11 cellular contexts compared by ENCODE assay signal in the genomic region with DNA sequence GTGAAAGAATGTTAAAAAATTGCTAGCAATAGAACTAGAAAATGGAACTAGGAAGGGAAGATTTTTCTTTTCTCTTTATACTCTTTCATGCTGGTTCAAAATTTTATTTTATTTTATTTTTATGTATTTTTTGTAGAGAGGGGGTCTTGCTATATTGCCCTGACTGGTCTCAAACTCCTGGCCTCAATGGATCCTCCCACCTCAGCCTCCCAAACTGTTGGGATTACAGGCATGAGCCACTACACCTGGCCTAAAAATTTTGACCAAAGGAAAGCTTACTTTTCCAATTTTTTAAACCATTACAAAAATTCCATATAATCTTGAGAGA. TPM values are rescaled to one million over a fixed set of nuclear protein-coding genes. Genes with fewer than 3 reads are reported as not detected.
DNase-seq lines count a peak whose midpoint lies in the region; ATAC-seq and TF ChIP-seq lines count a peak whose summit lies in the region.
"Had no signal": no experiment of that assay in that cellular context is flagged by ENCODE, and none has a peak within 500 bp of the region (broad histone marks: within the 10 kb centered on the region; RNA-seq: fewer than 3 reads in every experiment).

No MANE protein-coding gene starts in this region.

- H3K4me1 Mint-ChIP-seq in CD8-positive, alpha-beta memory T cell, result peaks cover 3 to 10% (median 9%) of the 10 kb centered on the region in 3 donors
- H3K4me1 Mint-ChIP-seq in immature natural killer cell, result peaks cover 6% of the 10 kb centered on the region in 2 donors

- POLR2A ChIA-PET in CD8-positive, alpha-beta memory T cell (lab: Charles Lee), result interaction anchor here (1.4 kb wide), 1 partner anchor 10 kb away, joined by 7 read pairs; a partner anchor contains a TSS

- H3K27ac Mint-ChIP-seq in CD8-positive, alpha-beta memory T cell, result peak overlapping the region in 5 of 8 donors; percentile 12 to 76 (median 56)
- H3K27ac Mint-ChIP-seq in immature natural killer cell, result peak overlapping the region in 5 of 6 donors; percentile 31 to 89 (median 69)

- H3K36me3 Mint-ChIP-seq in CD8-positive, alpha-beta memory T cell, result no peaks in the 10 kb centered on the region
- H3K36me3 Mint-ChIP-seq in immature natural killer cell, result no peaks in the 10 kb centered on the region

- peak overlapping the region in 1 of 7 donors; percentile 36 for H3K4me3 Mint-ChIP-seq in CD8-positive, alpha-beta memory T cell
- H3K4me3 Mint-ChIP-seq in immature natural killer cell, result peak overlapping the region in 1 of 5 donors; percentile 19
- H3K4me3 Mint-ChIP-seq: activated CD4-positive, alpha-beta T cell treated with anti-CD3 and anti-CD28 coated beads, Interleukin-2, amount 10 ng/mL, durations not matched to agents 7 days and 5 days had no signal

- TF ChIP-seq EP300 in sigmoid colon (IDR thresholded peaks at IDR 0.05), result no peak

- no peaks in the 10 kb centered on the region for H3K36me3 ChIP-seq in CD8-positive, alpha-beta memory T cell (ENCODE audit: insufficient read depth, low read length)
- H3K36me3 ChIP-seq in Peyer's patch, result no peaks in the 10 kb centered on the region
- no peaks in the 10 kb centered on the region for H3K36me3 ChIP-seq in sigmoid colon
- H3K36me3 ChIP-seq: spleen had no signal

- H3K27me3 Mint-ChIP-seq in CD8-positive, alpha-beta memory T cell, result peaks cover 0 to 4% of the 10 kb centered on the region in 2 donors
- peaks cover 0 to 2% (median 1%) of the 10 kb centered on the region in 3 donors for H3K27me3 Mint-ChIP-seq in immature natural killer cell (ENCODE audit: low read depth in 3 of 3)
- H3K27me3 Mint-ChIP-seq: activated CD4-positive, alpha-beta T cell treated with anti-CD3 and anti-CD28 coated beads, Interleukin-2, amount 10 ng/mL, durations not matched to agents 7 days and 5 days had no signal

- peaks cover 6% of the 10 kb centered on the region for H3K4me1 ChIP-seq in CD8-positive, alpha-beta memory T cell (ENCODE audit: insufficient read depth, low read length)
- peaks cover 0 to 15% (median 7%) of the 10 kb centered on the region in 4 donors for H3K4me1 ChIP-seq in Peyer's patch
- H3K4me1 ChIP-seq in sigmoid colon, result peaks cover 0 to 18% (median 12%) of the 10 kb centered on the region in 4 donors

- H3K27ac ChIP-seq in CD8-positive, alpha-beta memory T cell (ENCODE audit: low read depth, low read length), result no peak overlapping the region
- peak overlapping the region in 3 of 4 donors; percentile 8 to 89 (median 82) for H3K27ac ChIP-seq in Peyer's patch
- peak overlapping the region; percentile 77 to 82 (median 80) for H3K27ac ChIP-seq in sigmoid colon

- TF ChIP-seq CTCF in Peyer's patch (IDR thresholded peaks at IDR 0.05) (no peak), sigmoid colon (IDR thresholded peaks at IDR 0.05) (peak in 1 of 4 experiments; percentile 60)

- DNase-seq in CD8-positive, alpha-beta memory T cell, result no peak
- no peak for DNase-seq in Peyer's patch
- no peak for DNase-seq in immature natural killer cell
- no peak for DNase-seq in sigmoid colon
- DNase-seq in foreskin melanocyte, result no peak
- DNase-seq in stimulated activated CD8-positive, alpha-beta memory T cell treated with anti-CD3 and anti-CD28 coated beads, Interleukin-4, amount 100 ng/mL, for 48 hours, result no peak
- DNase-seq: spleen had no signal

- H3K4me3 ChIP-seq in CD8-positive, alpha-beta memory T cell (ENCODE audit: low read length), result no peak overlapping the region
- no peak overlapping the region for H3K4me3 ChIP-seq in Peyer's patch
- H3K4me3 ChIP-seq in sigmoid colon, result no peak overlapping the region
- H3K4me3 ChIP-seq: spleen had no signal

- intact Hi-C loops in sigmoid colon (cut with DNase I), result loop anchor here (2.0 to 10.0 kb wide), 3 partner anchors 171 to 359 kb away; a partner anchor contains a TSS

- CTCF ChIA-PET in CD8-positive, alpha-beta memory T cell (lab: Charles Lee), result interaction anchor here (0.7 to 2.7 kb wide), 20 partner anchors 8 to 359 kb away, joined by 3 to 19 read pairs (median 4); a partner anchor contains a TSS

- H3K27me3 ChIP-seq in CD8-positive, alpha-beta memory T cell (ENCODE audit: insufficient read depth, low read length, poor library complexity, severe bottlenecking), result no peaks in the 10 kb centered on the region
- H3K27me3 ChIP-seq in Peyer's patch, result no peaks in the 10 kb centered on the region
- H3K27me3 ChIP-seq in sigmoid colon, result no peaks in the 10 kb centered on the region
- H3K27me3 ChIP-seq: spleen had no signal

- H3K9me3 Mint-ChIP-seq in CD8-positive, alpha-beta memory T cell, result no peaks in the 10 kb centered on the region
- no peaks in the 10 kb centered on the region for H3K9me3 Mint-ChIP-seq in immature natural killer cell
- H3K9me3 Mint-ChIP-seq: activated CD4-positive, alpha-beta T cell treated with anti-CD3 and anti-CD28 coated beads, Interleukin-2, amount 10 ng/mL, durations not matched to agents 7 days and 5 days had no signal

- ATAC-seq in HG02678 (IDR thresholded peaks at IDR 0.05; ENCODE audit: unreplicated experiment) (no peak), GM21737 (IDR thresholded peaks at IDR 0.05; ENCODE audit: unreplicated experiment) (no peak)

- no peak for TF ChIP-seq POLR2A in Peyer's patch (IDR thresholded peaks at IDR 0.05)
- no peak for TF ChIP-seq POLR2A in sigmoid colon (IDR thresholded peaks at IDR 0.05)

- no peaks in the 10 kb centered on the region for H3K9me3 ChIP-seq in CD8-positive, alpha-beta memory T cell (ENCODE audit: low read length)
- H3K9me3 ChIP-seq in Peyer's patch (no peaks in the 10 kb centered on the region), sigmoid colon (no peaks in the 10 kb centered on the region)
- H3K9me3 ChIP-seq: spleen had no signal

RNA-seq across cellular contexts. Expression of a gene that starts 10.0 kb away (rescaled TPM):
- total RNA-seq in CD8-positive, alpha-beta memory T cell, result 10 to 100 TPM; 55.4 to 60.6 TPM
- 29.5 TPM for polyA plus RNA-seq in CD8-positive, alpha-beta memory T cell
- total RNA-seq in Peyer's patch (10 to 100 TPM; 17.0 to 47.4 (median 28.5) TPM), sigmoid colon (10 to 100 TPM; 15.3 to 30.8 (median 21.6) TPM)
- polyA plus RNA-seq in immature natural killer cell (10 to 100 TPM; 10.8 to 25.2 (median 17.0) TPM), sigmoid colon (10 to 100 TPM in 2 of 3 donors, 1 to 10 TPM in 1; 7.8 to 22.2 (median 17.1) TPM)

RNA-seq across cellular contexts. Expression of a gene that starts 28.6 kb away (rescaled TPM):
- 100 to 1,000 TPM; 152 to 153 TPM for total RNA-seq in CD8-positive, alpha-beta memory T cell
- polyA plus RNA-seq in CD8-positive, alpha-beta memory T cell, result 115 TPM
- total RNA-seq in Peyer's patch (10 to 100 TPM; 62.7 to 95.7 (median 65.7) TPM), sigmoid colon (10 to 100 TPM; 24.4 to 43.8 (median 34.7) TPM)
- polyA plus RNA-seq in immature natural killer cell (100 to 1,000 TPM; 210 to 235 (median 233) TPM), sigmoid colon (100 to 1,000 TPM; 129 to 196 (median 138) TPM)

RNA-seq across cellular contexts. Expression of a gene that starts 44.2 kb away (rescaled TPM):
- total RNA-seq in CD8-positive, alpha-beta memory T cell, result 1 to 10 TPM in 1 of 2 experiments, under 1 TPM in 1; 0.80 to 1.4 TPM
- polyA plus RNA-seq in CD8-positive, alpha-beta memory T cell, result not detected
- total RNA-seq in Peyer's patch (1 to 10 TPM; 4.3 to 9.9 (median 6.6) TPM), sigmoid colon (not detected)
- polyA plus RNA-seq in immature natural killer cell (not detected), sigmoid colon (1 to 10 TPM in 2 of 3 donors, not detected in 1; 4.2 to 4.6 TPM)
- polyA plus RNA-seq: aorta had no signal

RNA-seq across cellular contexts. Expression of a gene that starts 56.3 kb away (rescaled TPM):
- 10 to 100 TPM; 73.8 to 80.1 TPM for total RNA-seq in CD8-positive, alpha-beta memory T cell
- 23.7 TPM for polyA plus RNA-seq in CD8-positive, alpha-beta memory T cell
- total RNA-seq in Peyer's patch (10 to 100 TPM in 2 of 4 donors, 1 to 10 TPM in 2; 6.9 to 20.6 (median 10.5) TPM), sigmoid colon (10 to 100 TPM in 2 of 4 donors, 1 to 10 TPM in 2; 6.9 to 11.4 (median 9.1) TPM)
- polyA plus RNA-seq in immature natural killer cell (10 to 100 TPM; 13.0 to 24.9 (median 23.2) TPM), sigmoid colon (10 to 100 TPM; 16.5 to 23.8 (median 18.6) TPM)

RNA-seq across cellular contexts. Expression of a gene that starts 56.5 kb away (rescaled TPM):
- total RNA-seq in CD8-positive, alpha-beta memory T cell, result 10 to 100 TPM; 38.1 to 40.0 TPM
- 42.3 TPM for polyA plus RNA-seq in CD8-positive, alpha-beta memory T cell
- 10 to 100 TPM; 57.3 to 79.5 (median 77.0) TPM for total RNA-seq in Peyer's patch
- 10 to 100 TPM; 36.6 to 52.0 (median 44.4) TPM for polyA plus RNA-seq in immature natural killer cell
- 10 to 100 TPM; 32.2 to 57.6 (median 42.5) TPM for total RNA-seq in sigmoid colon
- 10 to 100 TPM in 2 of 3 donors, 1 to 10 TPM in 1; 9.6 to 26.2 (median 14.8) TPM for polyA plus RNA-seq in sigmoid colon
